ENCODE assay signal across 9 cellular contexts in the genomic region with DNA sequence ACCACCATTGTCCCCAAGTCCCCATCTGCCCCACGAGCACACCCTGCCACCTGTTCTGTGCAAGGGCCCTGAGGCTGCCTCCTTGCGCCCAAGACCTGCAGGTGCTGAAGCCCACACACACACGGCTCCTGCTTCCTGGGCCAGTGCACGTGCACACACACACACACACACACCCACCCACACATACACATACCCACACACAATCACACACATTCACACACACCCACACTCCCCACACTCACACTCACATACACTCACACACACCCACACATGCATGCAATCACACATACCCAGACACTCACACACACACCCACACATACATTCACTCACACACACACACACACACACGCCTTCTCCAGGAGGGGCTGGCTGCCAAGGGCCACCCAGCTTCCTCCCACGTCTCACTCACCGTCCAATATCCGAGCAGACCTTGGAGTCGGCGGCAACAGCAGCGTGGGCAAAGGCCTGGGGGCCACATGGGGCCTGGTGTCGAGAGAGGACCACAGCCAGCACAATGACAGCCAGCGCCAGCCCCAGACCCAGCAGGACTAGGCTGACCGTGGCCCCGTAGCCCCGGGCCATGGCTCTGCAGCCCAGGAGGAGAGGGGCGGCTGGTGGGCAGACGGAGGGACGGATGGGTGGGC. TPM values are rescaled to one million over a fixed set of nuclear protein-coding genes. Genes with fewer than 3 reads are reported as not detected.
DNase-seq lines count a peak whose midpoint lies in the region; ATAC-seq and TF ChIP-seq lines count a peak whose summit lies in the region.
"Had no signal": no experiment of that assay in that cellular context is flagged by ENCODE, and none has a peak within 500 bp of the region (broad histone marks: within the 10 kb centered on the region; RNA-seq: fewer than 3 reads in every experiment).

No MANE protein-coding gene starts in this region.

- no peak for ATAC-seq in activated CD8-positive, alpha-beta T cell treated with anti-CD3 and anti-CD28 coated beads, Interleukin-2, amount 10 ng/mL, durations not matched to agents 7 days and 5 days
- ATAC-seq in left cardiac atrium (peak in 1 of 2 donors; percentile 27), GM19463 (IDR thresholded peaks at IDR 0.05; ENCODE audit: unreplicated experiment) (no peak)

- no peaks in the 10 kb centered on the region for H3K27me3 ChIP-seq in spleen (replicated peaks in 1 of 7)

- H3K27ac ChIP-seq in spleen = peak overlapping the region in 7 of 8 donors; percentile 26 to 85 (median 79)

- DNase-seq in HCEC 1CT (peak; percentile 44), left cardiac atrium (peak; percentile 44), spleen (peak; percentile 74), Ammon's horn (ENCODE audit: low spot score) (no peak), mucosa of gallbladder (ENCODE audit: low spot score) (no peak), HK-2 (ENCODE audit: unreplicated experiment) (no peak)
- no peak for DNase-seq in activated CD8-positive, alpha-beta T cell treated with anti-CD3 and anti-CD28 coated beads, Interleukin-2, amount 10 ng/mL, durations not matched to agents 7 days and 5 days
- DNase-seq: retina had no signal

- H3K4me1 ChIP-seq in spleen = peaks cover 21 to 75% (median 46%) of the 10 kb centered on the region in 6 donors

- no peak for TF ChIP-seq CTCF in spleen (IDR thresholded peaks at IDR 0.05 in 8 of 11, conservative IDR thresholded peaks at IDR 0.05 in 3 of 11)

- H3K4me1 Mint-ChIP-seq in activated CD8-positive, alpha-beta T cell treated with anti-CD3 and anti-CD28 coated beads, Interleukin-2, amount 10 ng/mL, durations not matched to agents 7 days and 5 days (ENCODE audit: low read depth) = peaks cover 55% of the 10 kb centered on the region

- H3K9me3 ChIP-seq in spleen = no peaks in the 10 kb centered on the region

- no peaks in the 10 kb centered on the region for H3K9me3 Mint-ChIP-seq in activated CD8-positive, alpha-beta T cell treated with anti-CD3 and anti-CD28 coated beads, Interleukin-2, amount 10 ng/mL, durations not matched to agents 7 days and 5 days (ENCODE audit: insufficient read depth)

- no peaks in the 10 kb centered on the region for H3K27me3 Mint-ChIP-seq in activated CD8-positive, alpha-beta T cell treated with anti-CD3 and anti-CD28 coated beads, Interleukin-2, amount 10 ng/mL, durations not matched to agents 7 days and 5 days (ENCODE audit: low read depth)

- H3K36me3 ChIP-seq in spleen = no peaks in the 10 kb centered on the region

- H3K36me3 Mint-ChIP-seq in activated CD8-positive, alpha-beta T cell treated with anti-CD3 and anti-CD28 coated beads, Interleukin-2, amount 10 ng/mL, durations not matched to agents 7 days and 5 days (ENCODE audit: low read depth) = no peaks in the 10 kb centered on the region

- TF ChIP-seq POLR2A in spleen (IDR thresholded peaks at IDR 0.05) = no peak

- 40 to 57% (median 44%) methylated on average over 19 of the region's 19 CpGs for WGBS in spleen, 5 donors

- peak overlapping the region; percentile 82 for H3K27ac Mint-ChIP-seq in activated CD8-positive, alpha-beta T cell treated with anti-CD3 and anti-CD28 coated beads, Interleukin-2, amount 10 ng/mL, durations not matched to agents 7 days and 5 days

- peak overlapping the region in 4 of 8 donors; percentile 6 to 54 (median 24) for H3K4me3 ChIP-seq in spleen

- intact Hi-C loops in left cardiac atrium (cut with DNase I) (no loop called here), spleen (cut with DNase I; ENCODE audit: low total_unique reads) (no loop called here)

- CTCF ChIA-PET in activated CD8-positive, alpha-beta T cell treated with anti-CD3 and anti-CD28 coated beads, Interleukin-2, amount 10 ng/mL, durations not matched to agents 7 days and 5 days (lab: Charles Lee) = no interaction called here

- no peak overlapping the region for H3K4me3 Mint-ChIP-seq in activated CD8-positive, alpha-beta T cell treated with anti-CD3 and anti-CD28 coated beads, Interleukin-2, amount 10 ng/mL, durations not matched to agents 7 days and 5 days

- POLR2A ChIA-PET in activated CD8-positive, alpha-beta T cell treated with anti-CD3 and anti-CD28 coated beads, Interleukin-2, amount 10 ng/mL, durations not matched to agents 7 days and 5 days (lab: Charles Lee) = no interaction called here

RNA-seq across cellular contexts. Expression of gene GGT5, which starts 0.6 kb away (rescaled TPM):
- total RNA-seq in activated CD8-positive, alpha-beta T cell treated with anti-CD3 and anti-CD28 coated beads, Interleukin-2, amount 10 ng/mL, durations not matched to agents 7 days and 5 days = under 1 TPM; 0.29 to 0.44 TPM
- total RNA-seq in left cardiac atrium = 10 to 100 TPM; 41.5 to 57.8 TPM
- total RNA-seq in spleen = 10 to 100 TPM in 6 of 7 donors, 1 to 10 TPM in 1; 9.5 to 47.2 (median 28.9) TPM
- 10 to 100 TPM; 24.5 to 36.4 (median 32.6) TPM for polyA plus RNA-seq in spleen
- 21.8 TPM for total RNA-seq in mucosa of gallbladder

RNA-seq across cellular contexts. Expression of gene SPECC1L, which starts 26.4 kb away (rescaled TPM):
- total RNA-seq in activated CD8-positive, alpha-beta T cell treated with anti-CD3 and anti-CD28 coated beads, Interleukin-2, amount 10 ng/mL, durations not matched to agents 7 days and 5 days = 10 to 100 TPM; 57.6 to 59.7 TPM
- total RNA-seq in left cardiac atrium = 10 to 100 TPM; 54.5 to 59.1 TPM
- 10 to 100 TPM; 37.6 to 65.4 (median 53.9) TPM for total RNA-seq in spleen
- polyA plus RNA-seq in spleen = 10 to 100 TPM in 1 of 3 donors, 1 to 10 TPM in 2; 5.0 to 14.1 (median 6.0) TPM
- 65.7 TPM for total RNA-seq in mucosa of gallbladder

Comparison
In these comparisons a context has a peak if more than half of its experiments do, and no peak if none do; other contexts are left out.
1. DNase-seq: peak in HCEC 1CT (single experiment), left cardiac atrium (single experiment) and spleen (single experiment); none in activated CD8-positive, alpha-beta T cell treated with anti-CD3 and anti-CD28 coated beads, Interleukin-2, amount 10 ng/mL, durations not matched to agents 7 days and 5 days (single experiment), Ammon's horn (single experiment), mucosa of gallbladder (single experiment) and HK-2 (single experiment).
2. RNA of gene GGT5, which starts 0.6 kb away (total RNA-seq): 41.5 to 57.8 TPM in left cardiac atrium, 9.5 to 47.2 TPM in spleen and 21.8 TPM in mucosa of gallbladder (single experiment); 0.29 to 0.44 TPM in activated CD8-positive, alpha-beta T cell treated with anti-CD3 and anti-CD28 coated beads, Interleukin-2, amount 10 ng/mL, durations not matched to agents 7 days and 5 days; every median in the first group is over 4 times any median in the second.